ENCODE assay signal across 1 cellular context in genomic region chr22:19066531-19067271, GRCh38.
TF ChIP-seq lines count a peak whose summit lies in the region.

No MANE protein-coding gene starts in this region.

TF ChIP-seq in H1, 55 proteins besides CTCF, POLR2A, EP300 and RAD21 (continued from another document):
- TF ChIP-seq ATF2 (IDR thresholded peaks at IDR 0.05; ENCODE audit: low read length) (no peak), KDM1A (IDR thresholded peaks at IDR 0.05; ENCODE audit: borderline replicate concordance, low read length) (no peak), GTF2F1 (IDR thresholded peaks at IDR 0.05; ENCODE audit: borderline replicate concordance, low read depth, low read length) (no peak), CHD1 (IDR thresholded peaks at IDR 0.05; ENCODE audit: low read depth, low read length) (no peak), TEAD4 (IDR thresholded peaks at IDR 0.05; ENCODE audit: low read depth, low read length) (no peak), SP1 (IDR thresholded peaks at IDR 0.05; ENCODE audit: low read depth, low read length) (no peak), NRF1 (IDR thresholded peaks at IDR 0.05; ENCODE audit: low read depth, low read length) (no peak), HDAC6 (IDR thresholded peaks at IDR 0.05; ENCODE audit: low read depth, low read length) (no peak), TAF1 (IDR thresholded peaks at IDR 0.05; ENCODE audit: low read depth, low read length) (no peak), SIX5 (IDR thresholded peaks at IDR 0.05; ENCODE audit: low read depth, low read length) (no peak)
- TF ChIP-seq, protein P1, sequence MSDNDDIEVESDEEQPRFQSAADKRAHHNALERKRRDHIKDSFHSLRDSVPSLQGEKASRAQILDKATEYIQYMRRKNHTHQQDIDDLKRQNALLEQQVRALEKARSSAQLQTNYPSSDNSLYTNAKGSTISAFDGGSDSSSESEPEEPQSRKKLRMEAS (IDR thresholded peaks at IDR 0.05): no peak
